In the genomic region with DNA sequence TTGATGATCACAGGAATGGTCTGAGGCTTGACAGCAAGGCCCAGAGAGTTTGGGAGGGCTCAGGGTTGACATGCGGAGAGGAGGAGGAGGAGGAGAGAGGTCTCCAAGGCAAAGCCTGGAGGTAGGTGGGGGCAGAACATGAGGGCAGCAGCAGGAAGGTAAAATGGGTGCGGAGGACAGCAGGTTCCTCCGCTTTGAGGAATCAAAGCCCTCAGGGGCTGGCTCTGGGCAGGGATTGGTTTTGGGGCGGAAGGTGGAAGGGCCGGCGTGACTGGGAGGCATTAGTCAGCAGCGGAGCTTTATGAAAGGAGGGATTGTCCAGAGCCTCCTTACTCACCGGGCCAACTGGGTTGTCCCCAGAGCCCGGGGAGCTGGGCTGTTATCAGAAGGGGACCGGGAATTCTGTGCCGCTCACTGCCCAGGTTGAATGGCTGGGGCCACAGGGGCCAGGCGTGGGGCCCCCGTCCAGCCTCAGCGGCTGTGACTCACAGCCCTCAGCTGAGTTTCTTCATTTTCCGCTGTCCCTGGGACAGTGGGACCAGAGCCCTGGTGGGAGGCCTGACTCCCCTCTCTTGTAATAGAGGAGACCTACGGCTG, we compare ENCODE assay signal across 1 cellular context.
A peak's percentile ranks its signal among the peaks of the same experiment; 100 is the strongest.
TF ChIP-seq lines count a peak whose summit lies in the region.

No MANE protein-coding gene starts in this region.

TF ChIP-seq in HepG2, 621 proteins besides CTCF, POLR2A, EP300 and RAD21 (continues in another document):
- peak; percentile 44; the same call in 1 of the 2 replicates for TF ChIP-seq KDM2A (CRISPR knock-in tag; IDR thresholded peaks at IDR 0.05; ENCODE audit: borderline replicate concordance, low read depth)
- TF ChIP-seq, protein P1, sequence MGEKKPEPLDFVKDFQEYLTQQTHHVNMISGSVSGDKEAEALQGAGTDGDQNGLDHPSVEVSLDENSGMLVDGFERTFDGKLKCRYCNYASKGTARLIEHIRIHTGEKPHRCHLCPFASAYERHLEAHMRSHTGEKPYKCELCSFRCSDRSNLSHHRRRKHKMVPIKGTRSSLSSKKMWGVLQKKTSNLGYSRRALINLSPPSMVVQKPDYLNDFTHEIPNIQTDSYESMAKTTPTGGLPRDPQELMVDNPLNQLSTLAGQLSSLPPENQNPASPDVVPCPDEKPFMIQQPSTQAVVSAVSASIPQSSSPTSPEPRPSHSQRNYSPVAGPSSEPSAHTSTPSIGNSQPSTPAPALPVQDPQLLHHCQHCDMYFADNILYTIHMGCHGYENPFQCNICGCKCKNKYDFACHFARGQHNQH (CRISPR knock-in tag; IDR thresholded peaks at IDR 0.05), result peak; percentile 21; the same call in 1 of the 2 replicates
- TF ChIP-seq, protein P2, sequence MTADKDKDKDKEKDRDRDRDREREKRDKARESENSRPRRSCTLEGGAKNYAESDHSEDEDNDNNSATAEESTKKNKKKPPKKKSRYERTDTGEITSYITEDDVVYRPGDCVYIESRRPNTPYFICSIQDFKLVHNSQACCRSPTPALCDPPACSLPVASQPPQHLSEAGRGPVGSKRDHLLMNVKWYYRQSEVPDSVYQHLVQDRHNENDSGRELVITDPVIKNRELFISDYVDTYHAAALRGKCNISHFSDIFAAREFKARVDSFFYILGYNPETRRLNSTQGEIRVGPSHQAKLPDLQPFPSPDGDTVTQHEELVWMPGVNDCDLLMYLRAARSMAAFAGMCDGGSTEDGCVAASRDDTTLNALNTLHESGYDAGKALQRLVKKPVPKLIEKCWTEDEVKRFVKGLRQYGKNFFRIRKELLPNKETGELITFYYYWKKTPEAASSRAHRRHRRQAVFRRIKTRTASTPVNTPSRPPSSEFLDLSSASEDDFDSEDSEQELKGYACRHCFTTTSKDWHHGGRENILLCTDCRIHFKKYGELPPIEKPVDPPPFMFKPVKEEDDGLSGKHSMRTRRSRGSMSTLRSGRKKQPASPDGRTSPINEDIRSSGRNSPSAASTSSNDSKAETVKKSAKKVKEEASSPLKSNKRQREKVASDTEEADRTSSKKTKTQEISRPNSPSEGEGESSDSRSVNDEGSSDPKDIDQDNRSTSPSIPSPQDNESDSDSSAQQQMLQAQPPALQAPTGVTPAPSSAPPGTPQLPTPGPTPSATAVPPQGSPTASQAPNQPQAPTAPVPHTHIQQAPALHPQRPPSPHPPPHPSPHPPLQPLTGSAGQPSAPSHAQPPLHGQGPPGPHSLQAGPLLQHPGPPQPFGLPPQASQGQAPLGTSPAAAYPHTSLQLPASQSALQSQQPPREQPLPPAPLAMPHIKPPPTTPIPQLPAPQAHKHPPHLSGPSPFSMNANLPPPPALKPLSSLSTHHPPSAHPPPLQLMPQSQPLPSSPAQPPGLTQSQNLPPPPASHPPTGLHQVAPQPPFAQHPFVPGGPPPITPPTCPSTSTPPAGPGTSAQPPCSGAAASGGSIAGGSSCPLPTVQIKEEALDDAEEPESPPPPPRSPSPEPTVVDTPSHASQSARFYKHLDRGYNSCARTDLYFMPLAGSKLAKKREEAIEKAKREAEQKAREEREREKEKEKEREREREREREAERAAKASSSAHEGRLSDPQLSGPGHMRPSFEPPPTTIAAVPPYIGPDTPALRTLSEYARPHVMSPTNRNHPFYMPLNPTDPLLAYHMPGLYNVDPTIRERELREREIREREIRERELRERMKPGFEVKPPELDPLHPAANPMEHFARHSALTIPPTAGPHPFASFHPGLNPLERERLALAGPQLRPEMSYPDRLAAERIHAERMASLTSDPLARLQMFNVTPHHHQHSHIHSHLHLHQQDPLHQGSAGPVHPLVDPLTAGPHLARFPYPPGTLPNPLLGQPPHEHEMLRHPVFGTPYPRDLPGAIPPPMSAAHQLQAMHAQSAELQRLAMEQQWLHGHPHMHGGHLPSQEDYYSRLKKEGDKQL (CRISPR knock-in tag; IDR thresholded peaks at IDR 0.05; ENCODE audit: low read depth), result peak; percentile 38; the same call in 1 of the 2 replicates
- TF ChIP-seq, protein P3, sequence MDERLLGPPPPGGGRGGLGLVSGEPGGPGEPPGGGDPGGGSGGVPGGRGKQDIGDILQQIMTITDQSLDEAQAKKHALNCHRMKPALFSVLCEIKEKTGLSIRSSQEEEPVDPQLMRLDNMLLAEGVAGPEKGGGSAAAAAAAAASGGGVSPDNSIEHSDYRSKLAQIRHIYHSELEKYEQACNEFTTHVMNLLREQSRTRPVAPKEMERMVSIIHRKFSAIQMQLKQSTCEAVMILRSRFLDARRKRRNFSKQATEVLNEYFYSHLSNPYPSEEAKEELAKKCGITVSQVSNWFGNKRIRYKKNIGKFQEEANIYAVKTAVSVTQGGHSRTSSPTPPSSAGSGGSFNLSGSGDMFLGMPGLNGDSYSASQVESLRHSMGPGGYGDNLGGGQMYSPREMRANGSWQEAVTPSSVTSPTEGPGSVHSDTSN (CRISPR knock-in tag; IDR thresholded peaks at IDR 0.05), result no peak
- TF ChIP-seq ZNF792 (CRISPR knock-in tag; IDR thresholded peaks at IDR 0.05), result peak; percentile 62
- TF ChIP-seq, protein P4, sequence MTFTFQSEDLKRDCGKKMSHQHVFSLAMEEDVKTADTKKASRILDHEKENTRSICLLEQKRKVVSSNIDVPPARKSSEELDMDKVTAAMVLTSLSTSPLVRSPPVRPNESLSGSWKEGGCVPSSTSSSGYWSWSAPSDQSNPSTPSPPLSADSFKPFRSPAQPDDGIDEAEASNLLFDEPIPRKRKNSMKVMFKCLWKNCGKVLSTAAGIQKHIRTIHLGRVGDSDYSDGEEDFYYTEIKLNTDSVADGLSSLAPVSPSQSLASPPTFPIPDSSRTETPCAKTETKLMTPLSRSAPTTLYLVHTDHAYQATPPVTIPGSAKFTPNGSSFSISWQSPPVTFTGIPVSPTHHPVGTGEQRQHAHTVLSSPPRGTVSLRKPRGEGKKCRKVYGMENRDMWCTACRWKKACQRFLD (CRISPR knock-in tag; IDR thresholded peaks at IDR 0.05; ENCODE audit: borderline replicate concordance), result 0 out of 2 replicates have a peak, but pooled peaks have one; percentile 32
- TF ChIP-seq, protein P5, sequence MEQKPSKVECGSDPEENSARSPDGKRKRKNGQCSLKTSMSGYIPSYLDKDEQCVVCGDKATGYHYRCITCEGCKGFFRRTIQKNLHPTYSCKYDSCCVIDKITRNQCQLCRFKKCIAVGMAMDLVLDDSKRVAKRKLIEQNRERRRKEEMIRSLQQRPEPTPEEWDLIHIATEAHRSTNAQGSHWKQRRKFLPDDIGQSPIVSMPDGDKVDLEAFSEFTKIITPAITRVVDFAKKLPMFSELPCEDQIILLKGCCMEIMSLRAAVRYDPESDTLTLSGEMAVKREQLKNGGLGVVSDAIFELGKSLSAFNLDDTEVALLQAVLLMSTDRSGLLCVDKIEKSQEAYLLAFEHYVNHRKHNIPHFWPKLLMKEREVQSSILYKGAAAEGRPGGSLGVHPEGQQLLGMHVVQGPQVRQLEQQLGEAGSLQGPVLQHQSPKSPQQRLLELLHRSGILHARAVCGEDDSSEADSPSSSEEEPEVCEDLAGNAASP (CRISPR knock-in tag; IDR thresholded peaks at IDR 0.05; ENCODE audit: borderline replicate concordance), result 0 out of 2 replicates have a peak, but pooled peaks have one; percentile 14
- TF ChIP-seq, protein P6, sequence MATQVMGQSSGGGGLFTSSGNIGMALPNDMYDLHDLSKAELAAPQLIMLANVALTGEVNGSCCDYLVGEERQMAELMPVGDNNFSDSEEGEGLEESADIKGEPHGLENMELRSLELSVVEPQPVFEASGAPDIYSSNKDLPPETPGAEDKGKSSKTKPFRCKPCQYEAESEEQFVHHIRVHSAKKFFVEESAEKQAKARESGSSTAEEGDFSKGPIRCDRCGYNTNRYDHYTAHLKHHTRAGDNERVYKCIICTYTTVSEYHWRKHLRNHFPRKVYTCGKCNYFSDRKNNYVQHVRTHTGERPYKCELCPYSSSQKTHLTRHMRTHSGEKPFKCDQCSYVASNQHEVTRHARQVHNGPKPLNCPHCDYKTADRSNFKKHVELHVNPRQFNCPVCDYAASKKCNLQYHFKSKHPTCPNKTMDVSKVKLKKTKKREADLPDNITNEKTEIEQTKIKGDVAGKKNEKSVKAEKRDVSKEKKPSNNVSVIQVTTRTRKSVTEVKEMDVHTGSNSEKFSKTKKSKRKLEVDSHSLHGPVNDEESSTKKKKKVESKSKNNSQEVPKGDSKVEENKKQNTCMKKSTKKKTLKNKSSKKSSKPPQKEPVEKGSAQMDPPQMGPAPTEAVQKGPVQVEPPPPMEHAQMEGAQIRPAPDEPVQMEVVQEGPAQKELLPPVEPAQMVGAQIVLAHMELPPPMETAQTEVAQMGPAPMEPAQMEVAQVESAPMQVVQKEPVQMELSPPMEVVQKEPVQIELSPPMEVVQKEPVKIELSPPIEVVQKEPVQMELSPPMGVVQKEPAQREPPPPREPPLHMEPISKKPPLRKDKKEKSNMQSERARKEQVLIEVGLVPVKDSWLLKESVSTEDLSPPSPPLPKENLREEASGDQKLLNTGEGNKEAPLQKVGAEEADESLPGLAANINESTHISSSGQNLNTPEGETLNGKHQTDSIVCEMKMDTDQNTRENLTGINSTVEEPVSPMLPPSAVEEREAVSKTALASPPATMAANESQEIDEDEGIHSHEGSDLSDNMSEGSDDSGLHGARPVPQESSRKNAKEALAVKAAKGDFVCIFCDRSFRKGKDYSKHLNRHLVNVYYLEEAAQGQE (IDR thresholded peaks at IDR 0.05; ENCODE audit: borderline replicate concordance in 1 of 2, low read depth in 1 of 2, low read length in 2 of 2), result peak in 1 of 2 experiments; percentile 40; a peak in 1 of 4 replicates
- peak; percentile 40; the same call in 1 of the 2 replicates for TF ChIP-seq PPARG (CRISPR knock-in tag; conservative IDR thresholded peaks at IDR 0.05)
- peak; percentile 86 for TF ChIP-seq ZNF768 (CRISPR knock-in tag; IDR thresholded peaks at IDR 0.05)
- TF ChIP-seq, protein P7, sequence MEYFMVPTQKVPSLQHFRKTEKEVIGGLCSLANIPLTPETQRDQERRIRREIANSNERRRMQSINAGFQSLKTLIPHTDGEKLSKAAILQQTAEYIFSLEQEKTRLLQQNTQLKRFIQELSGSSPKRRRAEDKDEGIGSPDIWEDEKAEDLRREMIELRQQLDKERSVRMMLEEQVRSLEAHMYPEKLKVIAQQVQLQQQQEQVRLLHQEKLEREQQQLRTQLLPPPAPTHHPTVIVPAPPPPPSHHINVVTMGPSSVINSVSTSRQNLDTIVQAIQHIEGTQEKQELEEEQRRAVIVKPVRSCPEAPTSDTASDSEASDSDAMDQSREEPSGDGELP (IDR thresholded peaks at IDR 0.05; ENCODE audit: borderline replicate concordance, low read depth), result peak; percentile 89; the same call in 1 of the 2 replicates
- peak; percentile 67 for TF ChIP-seq ERF (CRISPR knock-in tag; IDR thresholded peaks at IDR 0.05)
- 0 out of 2 replicates have a peak, but pooled peaks have one; percentile 16 for TF ChIP-seq SNAPC2 (CRISPR knock-in tag; IDR thresholded peaks at IDR 0.05)
- peak; percentile 46; the same call in 1 of the 2 replicates for TF ChIP-seq FOXA3 (CRISPR knock-in tag; IDR thresholded peaks at IDR 0.05)
- TF ChIP-seq SMAD3 (CRISPR knock-in tag; IDR thresholded peaks at IDR 0.05), result 0 out of 2 replicates have a peak, but pooled peaks have one; percentile 25
- TF ChIP-seq, protein P8, sequence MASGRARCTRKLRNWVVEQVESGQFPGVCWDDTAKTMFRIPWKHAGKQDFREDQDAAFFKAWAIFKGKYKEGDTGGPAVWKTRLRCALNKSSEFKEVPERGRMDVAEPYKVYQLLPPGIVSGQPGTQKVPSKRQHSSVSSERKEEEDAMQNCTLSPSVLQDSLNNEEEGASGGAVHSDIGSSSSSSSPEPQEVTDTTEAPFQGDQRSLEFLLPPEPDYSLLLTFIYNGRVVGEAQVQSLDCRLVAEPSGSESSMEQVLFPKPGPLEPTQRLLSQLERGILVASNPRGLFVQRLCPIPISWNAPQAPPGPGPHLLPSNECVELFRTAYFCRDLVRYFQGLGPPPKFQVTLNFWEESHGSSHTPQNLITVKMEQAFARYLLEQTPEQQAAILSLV (CRISPR knock-in tag; IDR thresholded peaks at IDR 0.05; ENCODE audit: borderline replicate concordance), result peak; percentile 46; the same call in 1 of the 2 replicates
- TF ChIP-seq LCORL (IDR thresholded peaks at IDR 0.05), result no peak; the same call in 1 of the 2 replicates
- TF ChIP-seq LCORL (CRISPR knock-in tag; IDR thresholded peaks at IDR 0.05), result peak; percentile 70; the same call in 1 of the 2 replicates
- TF ChIP-seq ZNF557 (CRISPR knock-in tag; IDR thresholded peaks at IDR 0.05), result peak; percentile 41; the same call in 1 of the 2 replicates
- TF ChIP-seq SKI (IDR thresholded peaks at IDR 0.05; ENCODE audit: partially characterized antibody), result peak; percentile 22
- TF ChIP-seq SALL1 (CRISPR knock-in tag; IDR thresholded peaks at IDR 0.05), result no peak
- TF ChIP-seq RELA (CRISPR knock-in tag; IDR thresholded peaks at IDR 0.05), result peak; percentile 28; the same call in 1 of the 2 replicates
- 0 out of 2 replicates have a peak, but pooled peaks have one; percentile 30 for TF ChIP-seq ZSCAN29 (CRISPR knock-in tag; conservative IDR thresholded peaks at IDR 0.05)
- 0 out of 2 replicates have a peak, but pooled peaks have one; percentile 61 for TF ChIP-seq ZNF335 (CRISPR knock-in tag; IDR thresholded peaks at IDR 0.05)
- no peak for TF ChIP-seq JUND (CRISPR knock-in tag; IDR thresholded peaks at IDR 0.05)
- peak; percentile 18; the same call in 1 of the 2 replicates for TF ChIP-seq HOXA3 (CRISPR knock-in tag; IDR thresholded peaks at IDR 0.05)
- TF ChIP-seq SIX4 (CRISPR knock-in tag; IDR thresholded peaks at IDR 0.05), result peak; percentile 19; the same call in 1 of the 2 replicates
- TF ChIP-seq, protein P9, sequence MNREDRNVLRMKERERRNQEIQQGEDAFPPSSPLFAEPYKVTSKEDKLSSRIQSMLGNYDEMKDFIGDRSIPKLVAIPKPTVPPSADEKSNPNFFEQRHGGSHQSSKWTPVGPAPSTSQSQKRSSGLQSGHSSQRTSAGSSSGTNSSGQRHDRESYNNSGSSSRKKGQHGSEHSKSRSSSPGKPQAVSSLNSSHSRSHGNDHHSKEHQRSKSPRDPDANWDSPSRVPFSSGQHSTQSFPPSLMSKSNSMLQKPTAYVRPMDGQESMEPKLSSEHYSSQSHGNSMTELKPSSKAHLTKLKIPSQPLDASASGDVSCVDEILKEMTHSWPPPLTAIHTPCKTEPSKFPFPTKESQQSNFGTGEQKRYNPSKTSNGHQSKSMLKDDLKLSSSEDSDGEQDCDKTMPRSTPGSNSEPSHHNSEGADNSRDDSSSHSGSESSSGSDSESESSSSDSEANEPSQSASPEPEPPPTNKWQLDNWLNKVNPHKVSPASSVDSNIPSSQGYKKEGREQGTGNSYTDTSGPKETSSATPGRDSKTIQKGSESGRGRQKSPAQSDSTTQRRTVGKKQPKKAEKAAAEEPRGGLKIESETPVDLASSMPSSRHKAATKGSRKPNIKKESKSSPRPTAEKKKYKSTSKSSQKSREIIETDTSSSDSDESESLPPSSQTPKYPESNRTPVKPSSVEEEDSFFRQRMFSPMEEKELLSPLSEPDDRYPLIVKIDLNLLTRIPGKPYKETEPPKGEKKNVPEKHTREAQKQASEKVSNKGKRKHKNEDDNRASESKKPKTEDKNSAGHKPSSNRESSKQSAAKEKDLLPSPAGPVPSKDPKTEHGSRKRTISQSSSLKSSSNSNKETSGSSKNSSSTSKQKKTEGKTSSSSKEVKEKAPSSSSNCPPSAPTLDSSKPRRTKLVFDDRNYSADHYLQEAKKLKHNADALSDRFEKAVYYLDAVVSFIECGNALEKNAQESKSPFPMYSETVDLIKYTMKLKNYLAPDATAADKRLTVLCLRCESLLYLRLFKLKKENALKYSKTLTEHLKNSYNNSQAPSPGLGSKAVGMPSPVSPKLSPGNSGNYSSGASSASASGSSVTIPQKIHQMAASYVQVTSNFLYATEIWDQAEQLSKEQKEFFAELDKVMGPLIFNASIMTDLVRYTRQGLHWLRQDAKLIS (CRISPR knock-in tag; IDR thresholded peaks at IDR 0.05), result 0 out of 2 replicates have a peak, but pooled peaks have one; percentile 26
- TF ChIP-seq RXRB (CRISPR knock-in tag; IDR thresholded peaks at IDR 0.05; ENCODE audit: borderline replicate concordance), result peak; percentile 55; the same call in 1 of the 2 replicates
- no peak for TF ChIP-seq NCOA1 (CRISPR knock-in tag; IDR thresholded peaks at IDR 0.05)
- peak; percentile 32; the same call in 1 of the 2 replicates for TF ChIP-seq SOX13 (IDR thresholded peaks at IDR 0.05)
- TF ChIP-seq SOX13 (CRISPR knock-in tag; conservative IDR thresholded peaks at IDR 0.05 in 1 of 2, IDR thresholded peaks at IDR 0.05 in 1 of 2), result peak in 1 of 2 experiments; percentile 67; a peak in 2 of 4 replicates
- peak; percentile 61; the same call in 1 of the 2 replicates for TF ChIP-seq ZKSCAN8 (CRISPR knock-in tag; IDR thresholded peaks at IDR 0.05; ENCODE audit: borderline replicate concordance)
